Comparison of ENCODE assay signal across 30 cellular contexts in genomic region chr4:123919576-123920098, GRCh38.
"Had no signal": no experiment of that assay in that cellular context is flagged by ENCODE, and none has a peak within 500 bp of the region (broad histone marks: within the 10 kb centered on the region; RNA-seq: fewer than 3 reads in every experiment).

No MANE protein-coding gene starts in this region.

- H2AFZ ChIP-seq: neural progenitor cell had no signal

- H3K27ac ChIP-seq: colonic mucosa, epithelial cell of prostate, neural progenitor cell, ovary, psoas muscle, right lobe of liver, thyroid gland had no signal

- H3K27me3 ChIP-seq: colonic mucosa, neural progenitor cell, ovary, right lobe of liver, thyroid gland had no signal

- FAIRE-seq: small intestine had no signal

- H3K4me3 ChIP-seq: colonic mucosa, neural progenitor cell, ovary, psoas muscle, right lobe of liver, thyroid gland had no signal

- ATAC-seq: esophagus mucosa; left lobe of liver; naive thymus-derived CD4-positive, alpha-beta T cell; right lobe of liver; stimulated activated naive CD8-positive, alpha-beta T cell treated with anti-CD3 and anti-CD28 coated beads, Interleukin-15, amount 100 ng/mL, for 72 hours had no signal

- H3K36me3 ChIP-seq: colonic mucosa, neural progenitor cell, ovary, right lobe of liver, thyroid gland had no signal

- H3K4me2 ChIP-seq: neural progenitor cell had no signal

- H3K4me1 ChIP-seq: colonic mucosa, neural progenitor cell, right lobe of liver, thyroid gland had no signal

- DNase-seq: colonic mucosa; effector CD8-positive, alpha-beta T cell; endodermal cell; foreskin melanocyte; glutamatergic neuron; hypothalamus; immature natural killer cell; islet precursor cell; mesendoderm; midbrain; naive thymus-derived CD4-positive, alpha-beta T cell; nucleus accumbens; ovary; posterior cingulate gyrus; psoas muscle; retina; right lobe of liver; small intestine; stimulated activated CD4-positive, alpha-beta T cell treated with anti-CD3 and anti-CD28 coated beads, Interleukin-12 subunit alpha, Interleukin-12 subunit beta, amount 100 ng/mL, for 4 hours; stimulated activated CD4-positive, alpha-beta T cell treated with anti-CD3 and anti-CD28 coated beads, Interleukin-1b, Interleukin-23, amount 100 ng/mL, for 48 hours; stimulated activated CD4-positive, alpha-beta T cell treated with anti-CD3 and anti-CD28 coated beads, Interleukin-4, amount 100 ng/mL, for 1 hour; stimulated activated CD8-positive, alpha-beta memory T cell treated with anti-CD3 and anti-CD28 coated beads, Interleukin-4, amount 100 ng/mL, for 48 hours; stimulated activated naive CD4-positive, alpha-beta T cell; stimulated activated naive CD8-positive, alpha-beta T cell treated with anti-CD3 and anti-CD28 coated beads, Interleukin-15, amount 100 ng/mL, for 72 hours; thyroid gland; trophoblast cell had no signal

- H3K9ac ChIP-seq: neural progenitor cell had no signal

- H3K9me3 ChIP-seq: colonic mucosa, ovary, psoas muscle, right lobe of liver, thyroid gland had no signal
